In the genomic region with DNA sequence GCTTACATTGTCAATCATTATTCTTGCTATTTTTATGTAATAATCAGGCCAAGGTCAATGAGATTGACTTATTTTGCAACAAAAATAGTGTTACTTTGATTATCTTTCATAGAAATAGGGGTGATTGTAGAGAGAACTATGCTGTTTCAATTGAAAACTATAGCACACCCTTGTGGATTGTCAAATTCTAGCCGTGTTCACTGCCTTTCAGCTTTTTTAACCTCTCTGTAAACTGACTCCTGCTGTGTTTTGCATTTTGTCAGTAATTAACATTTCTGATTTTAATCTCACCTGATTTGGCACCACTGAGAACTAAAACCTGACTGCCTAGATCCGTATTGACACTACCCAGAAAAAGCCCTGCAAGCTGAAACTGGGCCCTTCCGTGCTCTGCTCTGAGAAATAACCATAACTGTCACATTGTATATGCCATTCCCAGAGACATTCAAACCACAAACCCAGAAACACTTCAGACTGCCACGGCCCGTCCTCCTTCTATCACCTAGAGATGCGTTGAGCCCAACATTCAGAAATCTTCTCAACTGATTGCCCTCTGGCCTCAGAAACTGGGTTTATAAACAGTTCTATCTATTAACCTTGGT, we compare ENCODE assay signal across 9 cellular contexts. TPM values are rescaled to one million over a fixed set of nuclear protein-coding genes. Genes with fewer than 3 reads are reported as not detected.
DNase-seq lines count a peak whose midpoint lies in the region; ATAC-seq, FAIRE-seq and TF ChIP-seq lines count a peak whose summit lies in the region.
"Had no signal": no experiment of that assay in that cellular context is flagged by ENCODE, and none has a peak within 500 bp of the region (broad histone marks: within the 10 kb centered on the region; RNA-seq: fewer than 3 reads in every experiment).

No MANE protein-coding gene starts in this region.

- DNase-seq in GM10248 (ENCODE audit: extremely low spot score): peak; percentile 27
- peak; percentile 48 for DNase-seq in Karpas-422
- peak; percentile 39 for DNase-seq in GM12878 (ENCODE audit: low read depth, low spot score)
- no peak for DNase-seq in HUDEP-2 (lab: John Stamatoyannopoulos, UW; ENCODE audit: unreplicated experiment in 76 of 76)
- DNase-seq in GM20000 (ENCODE audit: low spot score): no peak
- DNase-seq in NCI-H2081 (lab: John Stamatoyannopoulos, UW): no peak
- DNase-seq: activated CD4-positive, alpha-beta T cell treated with anti-CD3 and anti-CD28 coated beads for 1 hour had no signal

- no peak for TF ChIP-seq POLR2A in GM12878 (IDR thresholded peaks at IDR 0.05; ENCODE audit: low read depth, low read length)

- H3K9ac ChIP-seq in Karpas-422 (ENCODE audit: low read length) (no peak overlapping the region), GM12878 (ENCODE audit: control insufficient read depth, insufficient read depth, low read length) (no peak overlapping the region)

- 96% methylated on average over 6 of the region's 6 CpGs for WGBS in GM12878 (ENCODE audit: insufficient coverage, insufficient replicate concordance, low lambda C conversion rate, missing lambda C conversion rate)

- 0 out of 2 replicates have a peak, but pooled peaks have one; percentile 21 for TF ChIP-seq RAD21 in GM12878 (IDR thresholded peaks at IDR 0.05; ENCODE audit: insufficient read depth, low read depth, low read length)

- CTCF ChIA-PET in GM10248 (lab: Yijun Ruan, JAX) (interaction anchor here (1.0 to 2.8 kb wide), 9 partner anchors 12 to 68 kb away, joined by 3 to 8 read pairs (median 3); no protein-coding TSS in a partner anchor), GM12878 (lab: Yijun Ruan, JAX) (interaction anchor here (0.7 to 9.1 kb wide), 29 partner anchors 8 to 705 kb away, joined by 3 to 47 read pairs (median 5); partner anchors contain the start of gene ETV6)

- peak; percentile 57 for FAIRE-seq in GM12878 (lab: Jason Lieb, UNC)

- SMC1A ChIA-PET in GM12878 (lab: Charles Lee; ENCODE audit: uncharacterized antibody, unreplicated experiment): interaction anchor here (0.6 to 5.0 kb wide), 26 partner anchors 7 to 852 kb away, joined by 3 to 63 read pairs (median 4); partner anchors contain the start of genes ETV6 and LRP6

- intact Hi-C loops in GM12878 (cut with micrococcal nuclease; ENCODE audit: unreplicated experiment): loop anchor here (10.0 kb wide), 1 partner anchor 118 kb away; no protein-coding TSS in a partner anchor

- H3K9me3 ChIP-seq in Karpas-422 (ENCODE audit: low read length): no peaks in the 10 kb centered on the region
- no peaks in the 10 kb centered on the region for H3K9me3 ChIP-seq in GM12878 (replicated peaks; ENCODE audit: control insufficient read depth, insufficient read depth, low read length)
- H3K9me3 ChIP-seq in neutrophil: no peaks in the 10 kb centered on the region

- POLR2A ChIA-PET in GM10248 (lab: Yijun Ruan, JAX): no interaction called here
- POLR2A ChIA-PET in GM12878 (lab: Charles Lee): interaction anchor here (0.8 to 1.7 kb wide), 2 partner anchors 10 to 410 kb away, joined by 3 to 5 read pairs; no protein-coding TSS in a partner anchor

- ATAC-seq in GM12878 (peak; percentile 91), HG03571 (IDR thresholded peaks at IDR 0.05; ENCODE audit: unreplicated experiment) (no peak)

- peaks cover 5% of the 10 kb centered on the region; the same call in 1 of the 2 replicates for H3K4me1 ChIP-seq in Karpas-422 (ENCODE audit: low read length)
- no peaks in the 10 kb centered on the region for H3K4me1 ChIP-seq in GM12878 (ENCODE audit: control insufficient read depth, insufficient read depth, low read length)
- H3K4me1 ChIP-seq in neutrophil (ENCODE audit: control insufficient read depth in 1 of 2, insufficient read depth in 1 of 2, low read depth in 1 of 2, low read length in 1 of 2): peaks cover 11 to 20% of the 10 kb centered on the region in 2 experiments

- no peaks in the 10 kb centered on the region for H3K79me2 ChIP-seq in Karpas-422 (ENCODE audit: low read length)
- no peaks in the 10 kb centered on the region for H3K79me2 ChIP-seq in GM12878 (ENCODE audit: control insufficient read depth, insufficient read depth, low read length)

- peak; percentile 40 for TF ChIP-seq CTCF in GM10248 (IDR thresholded peaks at IDR 0.05; ENCODE audit: control extremely low read depth, extremely low read depth, low read depth, missing control alignments)
- TF ChIP-seq CTCF in GM12878 (IDR thresholded peaks at IDR 0.05 in 2 of 3, conservative IDR thresholded peaks at IDR 0.05 in 1 of 3; ENCODE audit: control insufficient read depth in 2 of 3, extremely low read depth in 1 of 3, insufficient read depth in 1 of 3, low read depth in 3 of 3, low read length in 3 of 3): peak; percentile 25 to 55 (median 25); a peak in 4 of 6 replicates
- TF ChIP-seq CTCF in neutrophil (IDR thresholded peaks at IDR 0.05): no peak
- no peak for TF ChIP-seq CTCF in GM20000 (IDR thresholded peaks at IDR 0.05; ENCODE audit: extremely low read depth, missing control alignments)

- H3K9me2 ChIP-seq in Karpas-422 (replicated peaks; ENCODE audit: insufficient read depth, low read length): no peaks in the 10 kb centered on the region

- TF ChIP-seq EP300 in GM12878 (IDR thresholded peaks at IDR 0.05; ENCODE audit: borderline replicate concordance in 1 of 2, control insufficient read depth in 1 of 2, low read depth in 2 of 2, low read length in 2 of 2): no peak

- no TSS peak for BruUV-seq in GM12878 (replicated peaks; lab: Mats Ljungman, UMichigan)

- RAD21 ChIA-PET in GM12878 (lab: Charles Lee; ENCODE audit: unreplicated experiment): interaction anchor here (0.6 to 3.7 kb wide), 19 partner anchors 17 to 410 kb away, joined by 3 to 19 read pairs (median 4); partner anchors contain the start of gene ETV6

- in situ Hi-C loops in GM12878 (cut with MboI): no loop called here

- H3K4me3 ChIP-seq in Karpas-422 (ENCODE audit: low read length) (no peak overlapping the region), GM12878 (no peak overlapping the region), neutrophil (ENCODE audit: low read depth in 1 of 2, low read length in 1 of 2) (no peak overlapping the region)

- H3K27me3 ChIP-seq in Karpas-422 (ENCODE audit: low read length): no peaks in the 10 kb centered on the region
- no peaks in the 10 kb centered on the region for H3K27me3 ChIP-seq in GM12878 (replicated peaks in 1 of 2; ENCODE audit: control insufficient read depth in 2 of 2, insufficient read depth in 2 of 2, low read length in 1 of 2)
- no peaks in the 10 kb centered on the region for H3K27me3 ChIP-seq in neutrophil

- no peaks in the 10 kb centered on the region for H3K36me3 ChIP-seq in Karpas-422 (ENCODE audit: insufficient read depth, low read length)
- no peaks in the 10 kb centered on the region for H3K36me3 ChIP-seq in GM12878 (ENCODE audit: control insufficient read depth in 2 of 2, insufficient read depth in 2 of 2, low read length in 1 of 2)
- no peaks in the 10 kb centered on the region for H3K36me3 ChIP-seq in neutrophil

- H4K20me1 ChIP-seq in Karpas-422 (ENCODE audit: insufficient read depth, low read depth, low read length) (no peaks in the 10 kb centered on the region), GM12878 (ENCODE audit: control insufficient read depth, insufficient read depth) (no peaks in the 10 kb centered on the region)

- no peak overlapping the region; the same call in 1 of the 2 replicates for H2AFZ ChIP-seq in Karpas-422 (ENCODE audit: low read length)
- peak overlapping the region; percentile 37 for H2AFZ ChIP-seq in GM12878 (ENCODE audit: control insufficient read depth, low read depth, low read length)

- H3K27ac ChIP-seq in Karpas-422 (ENCODE audit: low read length) (no peak overlapping the region), GM12878 (ENCODE audit: control insufficient read depth, insufficient read depth) (no peak overlapping the region), neutrophil (peak overlapping the region; percentile 4)

- H3K4me2 ChIP-seq in Karpas-422 (ENCODE audit: low read depth, low read length, poor library complexity, severe bottlenecking): no peak overlapping the region
- H3K4me2 ChIP-seq in GM12878 (ENCODE audit: control insufficient read depth, insufficient read depth): no peak overlapping the region

TF ChIP-seq in GM12878, 131 proteins besides CTCF, POLR2A, EP300 and RAD21 (continues in another document):
- 0 out of 2 replicates have a peak, but pooled peaks have one; percentile 16 for TF ChIP-seq MLLT1 (IDR thresholded peaks at IDR 0.05)

RNA-seq across cellular contexts. Expression of gene ETV6, which starts 26.6 kb away (rescaled TPM):
- 0.54 and 1.0 TPM in 2 replicates for total RNA-seq in Karpas-422 (2014; rRNA removed; shearing (Covaris generic); ENCODE audit: low replicate concordance)
- 109 and 115 TPM in 2 replicates for total RNA-seq in GM12878 (2013; cell fraction: nucleolus; rRNA removed)
- total RNA-seq in GM12878 (2014; rRNA removed) (24.0 and 24.9 TPM in 2 replicates), GM12878 (2014; rRNA removed; fragmentation: Illumina TruSeq; extraction: Trizol) (26.3 and 28.4 TPM in 2 replicates), GM12878 (2021) (69.7 and 74.8 TPM in 2 replicates)
- polyA plus RNA-seq in GM12878 (2011; ENCODE audit: low read depth): 18.0 TPM
- polyA plus RNA-seq in GM12878 (2011; rRNA removed) (27.2 and 29.7 TPM in 2 replicates), GM12878 (2014; fragmentation: Illumina TruSeq; extraction: Trizol) (32.6 and 34.6 TPM in 2 replicates), GM12878 (2014; fragmentation: Nextera tagmentation; extraction: Ambion mirVana) (10 to 100 TPM in 1 of 2 experiments, 1 to 10 TPM in 1; 6.6 to 10.4 TPM), GM12878 (2014; rRNA removed) (25.1 and 26.3 TPM in 2 replicates), GM12878 (2016; fragmentation: Nextera tagmentation; extraction: Ambion mirVana) (10 to 100 TPM in 1 of 2 experiments, 1 to 10 TPM in 1; 7.8 to 12.5 TPM)
- polyA plus RNA-seq in GM12878 (2011; cell fraction: cytosol; rRNA removed): 21.0 and 26.5 TPM in 2 replicates
- polyA plus RNA-seq in GM12878 (2011; cell fraction: nucleus; rRNA removed): 53.6 and 57.2 TPM in 2 replicates
- polyA plus RNA-seq in GM12878 (2012): 22.0 and 25.1 TPM in 2 replicates
- 52.2 and 65.0 TPM in 2 replicates for polyA minus RNA-seq in GM12878 (2011; rRNA and poly(A)+ RNA removed)
- 23.9 and 25.7 TPM in 2 replicates for polyA minus RNA-seq in GM12878 (2011; cell fraction: cytosol; rRNA and poly(A)+ RNA removed)
- polyA minus RNA-seq in GM12878 (2011; cell fraction: nucleus; rRNA and poly(A)+ RNA removed): 74.2 and 133 TPM in 2 replicates

Comparison
In these comparisons a context has a peak if more than half of its experiments do, and no peak if none do; other contexts are left out.
1. DNase-seq: peak in GM10248 (single experiment), Karpas-422 (single experiment) and GM12878 (single experiment); none in HUDEP-2 (0 of 76), GM20000 (single experiment) and NCI-H2081 (0 of 2).
2. CTCF ChIP-seq: peak in GM10248 (single experiment) and GM12878 (3 of 3); none in neutrophil (single experiment) and GM20000 (single experiment).
3. RNA of gene ETV6, which starts 26.6 kb away (total RNA-seq): 24.0 to 115 TPM in GM12878; 0.54 to 1.0 TPM in Karpas-422; every median in the first group is over 10 times any median in the second.